Comparison of ENCODE assay signal across 19 cellular contexts in genomic region chr1:227305894-227306626, GRCh38. TPM values are rescaled to one million over a fixed set of nuclear protein-coding genes. Genes with fewer than 3 reads are reported as not detected.
A peak's percentile ranks its signal among the peaks of the same experiment; 100 is the strongest.
DNase-seq lines count a peak whose midpoint lies in the region; ATAC-seq, FAIRE-seq and TF ChIP-seq lines count a peak whose summit lies in the region.
"Had no signal": no experiment of that assay in that cellular context is flagged by ENCODE, and none has a peak within 500 bp of the region (broad histone marks: within the 10 kb centered on the region; RNA-seq: fewer than 3 reads in every experiment).

No MANE protein-coding gene starts in this region.

- ATAC-seq in K562 (no peak), left colon (no peak)
- no peak for ATAC-seq in naive thymus-derived CD4-positive, alpha-beta T cell

- WGBS in K562 (ENCODE audit: insufficient coverage, low coverage, missing lambda C conversion rate) = 95% methylated on average over 6 of the region's 6 CpGs

- H3K4me2 ChIP-seq in K562 (ENCODE audit: insufficient read depth, low read length) = no peak overlapping the region
- H3K4me2 ChIP-seq: KMS-11, SK-N-SH had no signal

- H3K36me3 Mint-ChIP-seq in naive thymus-derived CD4-positive, alpha-beta T cell = no peaks in the 10 kb centered on the region

- no peaks in the 10 kb centered on the region for H3K9me3 Mint-ChIP-seq in naive thymus-derived CD4-positive, alpha-beta T cell
- H3K9me3 Mint-ChIP-seq: HFFc6 had no signal

- H4K20me1 ChIP-seq in K562 (replicated peaks; ENCODE audit: control insufficient read depth, insufficient read depth, low read length) = no peaks in the 10 kb centered on the region; the same call in 1 of the 2 replicates

- POLR2A ChIA-PET in K562 (lab: Yijun Ruan, JAX) = interaction anchor here (0.6 to 1.7 kb wide), 7 partner anchors 7 to 135 kb away, joined by 3 to 8 read pairs (median 4); partner anchors contain the start of gene CDC42BPA
- POLR2A ChIA-PET in naive thymus-derived CD4-positive, alpha-beta T cell (lab: Charles Lee) = no interaction called here

- peaks cover 3 to 38% of the 10 kb centered on the region in 2 experiments for H3K4me1 ChIP-seq in K562 (replicated peaks in 1 of 2; ENCODE audit: control insufficient read depth in 2 of 2, insufficient read depth in 2 of 2, low read length in 2 of 2)
- no peaks in the 10 kb centered on the region for H3K4me1 ChIP-seq in naive thymus-derived CD4-positive, alpha-beta T cell (ENCODE audit: control insufficient read depth in 2 of 2, insufficient read depth in 2 of 2, low read length in 2 of 2)

- no peak overlapping the region for H2AFZ ChIP-seq in K562 (ENCODE audit: low read depth, low read length)

- no peak for TF ChIP-seq POLR2A in K562 (conservative IDR thresholded peaks at IDR 0.05)

- intact Hi-C loops in K562 (cut with micrococcal nuclease) (no loop called here), left colon (cut with DNase I, micrococcal nuclease) (no loop called here)
- intact Hi-C loops in naive thymus-derived CD4-positive, alpha-beta T cell (cut with micrococcal nuclease) = no loop called here

- no peaks in the 10 kb centered on the region for H3K27me3 ChIP-seq in K562 (ENCODE audit: control insufficient read depth in 2 of 2, insufficient read depth in 2 of 2, low read length in 2 of 2)
- H3K27me3 ChIP-seq in naive thymus-derived CD4-positive, alpha-beta T cell (ENCODE audit: control insufficient read depth in 2 of 2, insufficient read depth in 2 of 2, low read length in 2 of 2) = no peaks in the 10 kb centered on the region

- no peak for DNase-seq in D721Med (ENCODE audit: insufficient read length, low spot score)
- peak; percentile 14 for DNase-seq in DMS79 (lab: John Stamatoyannopoulos, UW)
- no peak for DNase-seq in K562 (ENCODE audit: extremely low read depth in 1 of 4, low spot score in 3 of 4)
- peak in 5 of 9 donors; percentile 2 to 17 (median 10) for DNase-seq in naive thymus-derived CD4-positive, alpha-beta T cell
- no peak for DNase-seq in left colon
- DNase-seq in NCI-H2081 (lab: John Stamatoyannopoulos, UW) = no peak
- no peak for DNase-seq in NCI-H1436 (lab: John Stamatoyannopoulos, UW)
- DNase-seq: COR-L47, H7, HFFc6, MV-4-11, NCI-H187 treated with DMSO at 0.1 percent for 48 hours, NCI-H2171, NCI-H446 treated with DMSO at 0.1 percent for 48 hours, NCI-H774, RPMI8226, SHP77 treated with DMSO at 0.1 percent for 48 hours, SK-N-SH had no signal

- no peaks in the 10 kb centered on the region for H3K9me1 ChIP-seq in K562 (ENCODE audit: control insufficient read depth, insufficient read depth, low read length)

- H3K79me2 ChIP-seq in K562 (ENCODE audit: control insufficient read depth, insufficient read depth, low read length) = peaks cover 99% of the 10 kb centered on the region

- no peak overlapping the region for H3K27ac ChIP-seq in K562 (ENCODE audit: extremely low read depth, low read depth, low read length)
- no peak overlapping the region for H3K27ac ChIP-seq in naive thymus-derived CD4-positive, alpha-beta T cell (ENCODE audit: low read depth, low read length)
- H3K27ac ChIP-seq: KMS-11 had no signal

- peaks cover 4 to 39% (median 10%) of the 10 kb centered on the region in 5 donors for H3K27me3 Mint-ChIP-seq in naive thymus-derived CD4-positive, alpha-beta T cell

- no TSS peak for BruUV-seq in K562 (replicated peaks; lab: Mats Ljungman, UMichigan)

- H3K4me3 Mint-ChIP-seq in naive thymus-derived CD4-positive, alpha-beta T cell = no peak overlapping the region
- H3K4me3 Mint-ChIP-seq: HFFc6 had no signal

- no peak for TF ChIP-seq RAD21 in K562 (CRISPR knock-in tag; conservative IDR thresholded peaks at IDR 0.05 in 1 of 2, IDR thresholded peaks at IDR 0.05 in 1 of 2)

- CTCF ChIA-PET in K562 (lab: Yijun Ruan, JAX; ENCODE audit: low intra/inter-chr PET ratio) = no interaction called here
- CTCF ChIA-PET in naive thymus-derived CD4-positive, alpha-beta T cell (lab: Charles Lee) = interaction anchor here (0.6 kb wide), 1 partner anchor 286 kb away, joined by 3 read pairs; no protein-coding TSS in a partner anchor

- no peaks in the 10 kb centered on the region for H3K9me3 ChIP-seq in K562 (replicated peaks; ENCODE audit: control insufficient read depth, insufficient read depth, low read depth, low read length)
- H3K9me3 ChIP-seq in naive thymus-derived CD4-positive, alpha-beta T cell (ENCODE audit: control insufficient read depth in 2 of 3, low read length in 3 of 3) = no peaks in the 10 kb centered on the region
- H3K9me3 ChIP-seq: SK-N-SH had no signal

- in situ Hi-C loops in K562 (cut with MboI) = no loop called here

- no peak overlapping the region for H3K27ac Mint-ChIP-seq in naive thymus-derived CD4-positive, alpha-beta T cell
- H3K27ac Mint-ChIP-seq: HFFc6 had no signal

- no peak for TF ChIP-seq EP300 in K562 (IDR thresholded peaks at IDR 0.05; ENCODE audit: low read length)

- H3K9ac ChIP-seq in K562 (ENCODE audit: insufficient read depth in 1 of 2, low read depth in 2 of 2, low read length in 2 of 2) = no peak overlapping the region
- H3K9ac ChIP-seq: KMS-11, SK-N-SH had no signal

- peaks cover 37% of the 10 kb centered on the region; the same call in 2 of the 3 replicates for H3K36me3 ChIP-seq in K562 (ENCODE audit: control insufficient read depth, insufficient read depth, low read length)
- H3K36me3 ChIP-seq in naive thymus-derived CD4-positive, alpha-beta T cell (ENCODE audit: control insufficient read depth in 2 of 3, insufficient read depth in 3 of 3, low read length in 3 of 3) = no peaks in the 10 kb centered on the region

- TF ChIP-seq CTCF in D721Med (IDR thresholded peaks at IDR 0.05; ENCODE audit: insufficient read depth, missing control alignments) = no peak
- TF ChIP-seq CTCF in K562 (IDR thresholded peaks at IDR 0.05 in 2 of 3, conservative IDR thresholded peaks at IDR 0.05 in 1 of 3; ENCODE audit: insufficient read depth in 2 of 3, low read depth in 1 of 3, low read length in 3 of 3) = no peak

- peak; percentile 74 for FAIRE-seq in D721Med (lab: Jason Lieb, UNC)
- no peak for FAIRE-seq in K562 (lab: Jason Lieb, UNC)

- H3K4me3 ChIP-seq in K562 = no peak overlapping the region
- no peak overlapping the region for H3K4me3 ChIP-seq in naive thymus-derived CD4-positive, alpha-beta T cell (ENCODE audit: low read length)

- H3K4me1 Mint-ChIP-seq in naive thymus-derived CD4-positive, alpha-beta T cell = peaks cover 0 to 11% (median 6%) of the 10 kb centered on the region in 7 donors

TF ChIP-seq in K562, 482 proteins besides CTCF, POLR2A, EP300 and RAD21:
- TF ChIP-seq ZNF316 (IDR thresholded peaks at IDR 0.05) = peak; percentile 84
- no peak for TF ChIP-seq NFE2 (IDR thresholded peaks at IDR 0.05; ENCODE audit: low read depth)
- TF ChIP-seq C11orf30 (IDR thresholded peaks at IDR 0.05; ENCODE audit: low read depth) = peak; percentile 73
- TF ChIP-seq ZNF274 (IDR thresholded peaks at IDR 0.05; ENCODE audit: borderline replicate concordance, low read depth, low read length) = no peak
- TF ChIP-seq MAFG (tag; conservative IDR thresholded peaks at IDR 0.05) = peak; percentile 35
- no peak for TF ChIP-seq YBX1 (IDR thresholded peaks at IDR 0.05)
- peak; percentile 18; the same call in 1 of the 2 replicates for TF ChIP-seq SMARCA5 (IDR thresholded peaks at IDR 0.05)
- TF ChIP-seq, protein P1, sequence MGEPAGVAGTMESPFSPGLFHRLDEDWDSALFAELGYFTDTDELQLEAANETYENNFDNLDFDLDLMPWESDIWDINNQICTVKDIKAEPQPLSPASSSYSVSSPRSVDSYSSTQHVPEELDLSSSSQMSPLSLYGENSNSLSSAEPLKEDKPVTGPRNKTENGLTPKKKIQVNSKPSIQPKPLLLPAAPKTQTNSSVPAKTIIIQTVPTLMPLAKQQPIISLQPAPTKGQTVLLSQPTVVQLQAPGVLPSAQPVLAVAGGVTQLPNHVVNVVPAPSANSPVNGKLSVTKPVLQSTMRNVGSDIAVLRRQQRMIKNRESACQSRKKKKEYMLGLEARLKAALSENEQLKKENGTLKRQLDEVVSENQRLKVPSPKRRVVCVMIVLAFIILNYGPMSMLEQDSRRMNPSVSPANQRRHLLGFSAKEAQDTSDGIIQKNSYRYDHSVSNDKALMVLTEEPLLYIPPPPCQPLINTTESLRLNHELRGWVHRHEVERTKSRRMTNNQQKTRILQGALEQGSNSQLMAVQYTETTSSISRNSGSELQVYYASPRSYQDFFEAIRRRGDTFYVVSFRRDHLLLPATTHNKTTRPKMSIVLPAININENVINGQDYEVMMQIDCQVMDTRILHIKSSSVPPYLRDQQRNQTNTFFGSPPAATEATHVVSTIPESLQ (CRISPR knock-in tag; IDR thresholded peaks at IDR 0.05) = no peak
- no peak for TF ChIP-seq USF2 (CRISPR knock-in tag; IDR thresholded peaks at IDR 0.05)

RNA-seq across cellular contexts. Expression of gene CDC42BPA, which starts 12.2 kb away (rescaled TPM):
- 57.9 and 301 TPM in 2 replicates for total RNA-seq in K562 (2011; cell fraction: chromatin; rRNA removed; ENCODE audit: low replicate concordance)
- 30.5 and 47.2 TPM in 2 replicates for total RNA-seq in K562 (2011; cell fraction: nucleolus; rRNA removed)
- total RNA-seq in K562 (2011; cell fraction: nucleoplasm; rRNA removed) = 88.9 and 189 TPM in 2 replicates
- total RNA-seq in K562 (2014; rRNA removed) (41.1 and 57.4 TPM in 2 replicates), K562 (2014; rRNA removed; fragmentation: Illumina TruSeq; extraction: Trizol) (69.8 and 76.9 TPM in 2 replicates), K562 (2015; rRNA removed; fragmentation: Illumina TruSeq; extraction: Trizol) (73.9 and 77.5 TPM in 2 replicates), K562 (2021) (49.8 and 54.9 TPM in 2 replicates), left colon (10 to 100 TPM; 46.2 to 49.9 TPM)
- polyA plus RNA-seq in K562 (2011; rRNA removed) (27.7 and 44.1 TPM in 2 replicates), K562 (2014; fragmentation: Illumina TruSeq; extraction: Trizol) (31.6 and 34.5 TPM in 2 replicates), K562 (2014; fragmentation: Nextera tagmentation; extraction: Ambion mirVana) (10 to 100 TPM in 1 of 2 experiments, 1 to 10 TPM in 1; 8.0 to 52.1 TPM), K562 (2014; rRNA removed) (27.0 and 27.4 TPM in 2 replicates)
- 16.9 and 17.7 TPM in 2 replicates for polyA plus RNA-seq in K562 (2011; cell fraction: cytosol; rRNA removed)
- polyA plus RNA-seq in K562 (2011; cell fraction: nucleus; rRNA removed) = 29.4 and 39.0 TPM in 2 replicates
- 25.7 and 29.0 TPM in 2 replicates for polyA plus RNA-seq in K562 (2012)
- polyA minus RNA-seq in K562 (2011; rRNA and poly(A)+ RNA removed) = 164 and 196 TPM in 2 replicates
- 34.5 and 62.7 TPM in 2 replicates for polyA minus RNA-seq in K562 (2011; cell fraction: cytosol; rRNA and poly(A)+ RNA removed)
- 138 and 164 TPM in 2 replicates for polyA minus RNA-seq in K562 (2011; cell fraction: nucleus; rRNA and poly(A)+ RNA removed)
- total RNA-seq in naive thymus-derived CD4-positive, alpha-beta T cell = 1 to 10 TPM in 4 of 5 experiments, under 1 TPM in 1; 0.78 to 2.0 (median 1.4) TPM
- polyA plus RNA-seq in naive thymus-derived CD4-positive, alpha-beta T cell = under 1 TPM in 1 of 2 donors, not detected in 1; 0.05 TPM

Comparison
In these comparisons a context has a peak if more than half of its experiments do, and no peak if none do; other contexts are left out.
1. DNase-seq: peak in DMS79 (single experiment) and naive thymus-derived CD4-positive, alpha-beta T cell (5 of 9); none in D721Med (single experiment), K562 (0 of 4), left colon (0 of 2), NCI-H2081 (0 of 2) and NCI-H1436 (single experiment).
2. RNA of gene CDC42BPA, which starts 12.2 kb away (total RNA-seq): 30.5 to 301 TPM in K562 and 46.2 to 49.9 TPM in left colon; 0.78 to 2.0 TPM in naive thymus-derived CD4-positive, alpha-beta T cell; every median in the first group is over 10 times any median in the second.